ENCODE assay signal across 1 cellular context in the genomic region with DNA sequence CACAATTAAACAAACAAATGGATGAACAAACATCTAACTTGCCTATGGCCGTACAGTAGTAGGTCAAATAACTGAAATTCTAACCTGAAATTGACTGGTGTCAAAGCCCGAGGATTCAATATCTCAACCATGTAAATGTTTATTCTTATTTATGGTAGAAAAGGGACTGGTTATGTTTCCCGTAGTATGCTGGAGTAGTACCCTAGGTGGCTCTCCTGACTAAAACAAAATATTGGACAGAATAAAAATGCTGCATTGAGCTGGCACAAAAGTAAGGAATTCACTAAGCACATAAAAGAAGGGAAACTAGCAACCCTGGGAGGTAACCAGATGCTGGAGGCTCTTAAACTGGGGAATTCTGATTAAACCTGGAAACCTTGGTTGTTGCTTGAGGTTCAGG.
TF ChIP-seq lines count a peak whose summit lies in the region.

No MANE protein-coding gene starts in this region.

TF ChIP-seq in SK-N-SH, 30 proteins besides CTCF, POLR2A, EP300 and RAD21 (continued from another document):
- TF ChIP-seq ZBTB33 (IDR thresholded peaks at IDR 0.05; ENCODE audit: borderline replicate concordance, low read depth) (no peak), POLR2AphosphoS5 (IDR thresholded peaks at IDR 0.05; ENCODE audit: low read depth, low read length) (no peak), JUND (IDR thresholded peaks at IDR 0.05) (no peak), GATA2 (CRISPR knock-in tag; IDR thresholded peaks at IDR 0.05) (no peak), RXRA (IDR thresholded peaks at IDR 0.05; ENCODE audit: borderline replicate concordance, low read depth) (no peak), GABPA (IDR thresholded peaks at IDR 0.05; ENCODE audit: low read depth) (no peak), SMC3 (IDR thresholded peaks at IDR 0.05; ENCODE audit: low read depth, low read length) (peak; percentile 23; the same call in 1 of the 2 replicates), YY1 (IDR thresholded peaks at IDR 0.05; ENCODE audit: low read depth) (no peak), CHD2 (IDR thresholded peaks at IDR 0.05; ENCODE audit: low read length, partially characterized antibody) (no peak), FOSL2 (IDR thresholded peaks at IDR 0.05; ENCODE audit: borderline replicate concordance, low read depth) (no peak), NRF1 (IDR thresholded peaks at IDR 0.05; ENCODE audit: low read depth, low read length) (no peak)
- TF ChIP-seq, protein P1, sequence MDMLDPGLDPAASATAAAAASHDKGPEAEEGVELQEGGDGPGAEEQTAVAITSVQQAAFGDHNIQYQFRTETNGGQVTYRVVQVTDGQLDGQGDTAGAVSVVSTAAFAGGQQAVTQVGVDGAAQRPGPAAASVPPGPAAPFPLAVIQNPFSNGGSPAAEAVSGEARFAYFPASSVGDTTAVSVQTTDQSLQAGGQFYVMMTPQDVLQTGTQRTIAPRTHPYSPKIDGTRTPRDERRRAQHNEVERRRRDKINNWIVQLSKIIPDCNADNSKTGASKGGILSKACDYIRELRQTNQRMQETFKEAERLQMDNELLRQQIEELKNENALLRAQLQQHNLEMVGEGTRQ (IDR thresholded peaks at IDR 0.05; ENCODE audit: borderline replicate concordance, low read depth, low read length), result no peak
- TF ChIP-seq, protein P2, sequence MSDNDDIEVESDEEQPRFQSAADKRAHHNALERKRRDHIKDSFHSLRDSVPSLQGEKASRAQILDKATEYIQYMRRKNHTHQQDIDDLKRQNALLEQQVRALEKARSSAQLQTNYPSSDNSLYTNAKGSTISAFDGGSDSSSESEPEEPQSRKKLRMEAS (IDR thresholded peaks at IDR 0.05; ENCODE audit: low read depth), result no peak
